19 cellular contexts compared by ENCODE assay signal in genomic region chr9:73114958-73115357, GRCh38. TPM values are rescaled to one million over a fixed set of nuclear protein-coding genes. Genes with fewer than 3 reads are reported as not detected.
DNase-seq lines count a peak whose midpoint lies in the region; ATAC-seq and TF ChIP-seq lines count a peak whose summit lies in the region.
"Had no signal": no experiment of that assay in that cellular context is flagged by ENCODE, and none has a peak within 500 bp of the region (broad histone marks: within the 10 kb centered on the region; RNA-seq: fewer than 3 reads in every experiment).

No MANE protein-coding gene starts in this region.

- no peaks in the 10 kb centered on the region for H3K27me3 Mint-ChIP-seq in naive thymus-derived CD8-positive, alpha-beta T cell
- H3K27me3 Mint-ChIP-seq in natural killer cell (ENCODE audit: low read depth in 2 of 2): peaks cover 0 to 4% of the 10 kb centered on the region in 2 donors

- no peaks in the 10 kb centered on the region for H3K79me2 ChIP-seq in DND-41 (ENCODE audit: insufficient read depth, low read length)

- H3K9me3 ChIP-seq in DND-41 (ENCODE audit: insufficient read depth, low read length, severe bottlenecking): no peaks in the 10 kb centered on the region
- no peaks in the 10 kb centered on the region for H3K9me3 ChIP-seq in esophagus (ENCODE audit: control insufficient read depth in 2 of 2, insufficient read depth in 1 of 2, low read depth in 1 of 2, low read length in 1 of 2)
- H3K9me3 ChIP-seq: Peyer's patch had no signal

- ATAC-seq in DND-41 (ENCODE audit: insufficient read depth, low read depth) (peak; percentile 38), GM18861 (IDR thresholded peaks at IDR 0.05; ENCODE audit: unreplicated experiment) (no peak), natural killer cell (no peak)
- ATAC-seq in naive thymus-derived CD8-positive, alpha-beta T cell: peak; percentile 49 to 53
- ATAC-seq: GM23338 had no signal

- POLR2A ChIA-PET in naive thymus-derived CD8-positive, alpha-beta T cell (lab: Charles Lee): interaction anchor here (0.9 kb wide), 1 partner anchor 17 kb away, joined by 3 read pairs; no protein-coding TSS in a partner anchor

- peaks cover 13 to 27% (median 23%) of the 10 kb centered on the region in 4 donors for H3K4me1 Mint-ChIP-seq in naive thymus-derived CD8-positive, alpha-beta T cell
- no peaks in the 10 kb centered on the region for H3K4me1 Mint-ChIP-seq in natural killer cell
- H3K4me1 Mint-ChIP-seq: GM23338 had no signal

- peak overlapping the region; percentile 39; the same call in 1 of the 2 replicates for H3K4me2 ChIP-seq in DND-41 (ENCODE audit: insufficient read depth, low read length)
- H3K4me2 ChIP-seq: GM23338 had no signal

- DNase-seq in DND-41 (no peak), RPMI8226 (peak; percentile 8), hippocampal formation (lab: John Stamatoyannopoulos, UW) (no peak), natural killer cell (no peak), KG1 (lab: John Stamatoyannopoulos, UW) (no peak)
- no peak for DNase-seq in naive thymus-derived CD8-positive, alpha-beta T cell
- DNase-seq: ACHN, HFFc6, KBM-7, MM.1S, NCI-H1105 treated with DMSO at 0.1 percent for 48 hours, NCI-H187 treated with DMSO at 0.1 percent for 48 hours, NCI-H446 treated with DMSO at 0.1 percent for 48 hours, NCI-H774, Peyer's patch, SHP77 treated with DMSO at 0.1 percent for 48 hours had no signal

- peak overlapping the region in 5 of 10 donors; percentile 34 to 79 (median 55) for H3K27ac Mint-ChIP-seq in naive thymus-derived CD8-positive, alpha-beta T cell
- no peak overlapping the region for H3K27ac Mint-ChIP-seq in natural killer cell
- H3K27ac Mint-ChIP-seq: GM23338 had no signal

- intact Hi-C loops in natural killer cell (cut with micrococcal nuclease): no loop called here

- H3K4me1 ChIP-seq in DND-41 (ENCODE audit: insufficient read depth, low read length) (peaks cover 56% of the 10 kb centered on the region), esophagus (ENCODE audit: control insufficient read depth in 2 of 2, insufficient read depth in 2 of 2, low read length in 1 of 2) (no peaks in the 10 kb centered on the region)
- H3K4me1 ChIP-seq: Peyer's patch had no signal

- no peaks in the 10 kb centered on the region for H3K9me3 Mint-ChIP-seq in naive thymus-derived CD8-positive, alpha-beta T cell
- H3K9me3 Mint-ChIP-seq in natural killer cell: no peaks in the 10 kb centered on the region
- H3K9me3 Mint-ChIP-seq: GM23338, HFFc6 had no signal

- H3K36me3 ChIP-seq in DND-41 (ENCODE audit: insufficient read depth, low read length): no peaks in the 10 kb centered on the region
- no peaks in the 10 kb centered on the region for H3K36me3 ChIP-seq in esophagus (ENCODE audit: control insufficient read depth in 2 of 2, insufficient read depth in 2 of 2, low read length in 1 of 2)
- H3K36me3 ChIP-seq: Peyer's patch had no signal

- no peaks in the 10 kb centered on the region for H4K20me1 ChIP-seq in DND-41 (ENCODE audit: insufficient read depth, low read length)

- H3K36me3 Mint-ChIP-seq in naive thymus-derived CD8-positive, alpha-beta T cell: no peaks in the 10 kb centered on the region
- no peaks in the 10 kb centered on the region for H3K36me3 Mint-ChIP-seq in natural killer cell

- H2AFZ ChIP-seq in DND-41 (ENCODE audit: low read depth, low read length): no peak overlapping the region
- H2AFZ ChIP-seq: GM23338 had no signal

- H3K4me3 ChIP-seq in DND-41 (ENCODE audit: low read depth in 1 of 2, low read length in 2 of 2) (peak overlapping the region in 1 of 2 experiments; percentile 10; a peak in 1 of 4 replicates), esophagus (ENCODE audit: low read depth in 1 of 2, low read length in 2 of 2) (no peak overlapping the region)
- H3K4me3 ChIP-seq: GM23338, Peyer's patch had no signal

- no peak overlapping the region for H3K9ac ChIP-seq in DND-41 (ENCODE audit: low read depth, low read length)

- H3K27ac ChIP-seq in DND-41 (ENCODE audit: low read length) (peak overlapping the region; percentile 85), esophagus (ENCODE audit: low read depth in 2 of 2, low read length in 1 of 2) (peak overlapping the region; percentile 71 to 78)
- H3K27ac ChIP-seq: Peyer's patch had no signal

- H3K4me3 Mint-ChIP-seq in naive thymus-derived CD8-positive, alpha-beta T cell: peak overlapping the region in 7 of 10 donors; percentile 15 to 67 (median 34)
- no peak overlapping the region for H3K4me3 Mint-ChIP-seq in natural killer cell
- H3K4me3 Mint-ChIP-seq: GM23338, HFFc6 had no signal

- 91 to 93% methylated on average over 1 of the region's 1 CpG for WGBS in esophagus, 2 donors

- no peaks in the 10 kb centered on the region for H3K27me3 ChIP-seq in DND-41 (ENCODE audit: insufficient read depth, low read length, poor library complexity)
- no peaks in the 10 kb centered on the region for H3K27me3 ChIP-seq in esophagus (ENCODE audit: control insufficient read depth in 1 of 2, insufficient read depth in 2 of 2, low read length in 2 of 2)
- H3K27me3 ChIP-seq: Peyer's patch had no signal

- TF ChIP-seq CTCF in DND-41 (IDR thresholded peaks at IDR 0.05; ENCODE audit: borderline replicate concordance, extremely low read depth, low read length, poor library complexity, severe bottlenecking) (no peak), natural killer cell (IDR thresholded peaks at IDR 0.05) (no peak)

RNA-seq across cellular contexts. Expression of gene ANXA1, which starts 36.7 kb away (rescaled TPM):
- polyA plus RNA-seq in esophagus: over 10,000 TPM in 1 of 2 donors, 1,000 to 10,000 TPM in 1; 8,051 to 11,813 TPM
- total RNA-seq in naive thymus-derived CD8-positive, alpha-beta T cell: 10 to 100 TPM; 89.4 to 91.7 TPM
- 100 to 1,000 TPM in 1 of 3 donors, 10 to 100 TPM in 2; 33.9 to 239 (median 59.4) TPM for polyA plus RNA-seq in naive thymus-derived CD8-positive, alpha-beta T cell
- 1,000 to 10,000 TPM in 1 of 3 donors, 100 to 1,000 TPM in 2; 362 to 1,065 (median 419) TPM for total RNA-seq in natural killer cell

Comparison
In these comparisons a context has a peak if more than half of its experiments do, and no peak if none do; other contexts are left out.
1. ATAC-seq: peak in DND-41 (single experiment) and naive thymus-derived CD8-positive, alpha-beta T cell (2 of 2); none in GM18861 (single experiment) and natural killer cell (0 of 3).